ENCODE assay signal across 17 cellular contexts in the genomic region with DNA sequence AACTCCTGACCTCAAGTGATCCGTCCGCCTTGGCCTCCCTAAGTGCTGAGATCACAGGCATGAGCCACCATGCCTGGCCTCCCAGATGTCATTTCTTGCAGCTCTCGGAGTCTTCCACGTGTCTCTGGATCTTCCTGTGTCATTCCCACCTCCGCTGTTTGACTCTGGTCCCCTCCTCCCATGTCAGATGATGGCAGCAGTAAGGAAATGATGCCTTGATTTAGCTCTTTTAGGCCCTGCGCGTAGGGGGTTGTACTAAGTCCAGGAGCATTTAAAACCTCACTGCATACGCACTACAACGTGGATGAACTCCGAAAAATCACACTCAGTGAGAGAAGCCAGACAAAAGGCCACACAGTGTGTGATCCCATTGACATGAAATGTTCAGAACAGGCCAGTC.
"Had no signal": no experiment of that assay in that cellular context is flagged by ENCODE, and none has a peak within 500 bp of the region (broad histone marks: within the 10 kb centered on the region; RNA-seq: fewer than 3 reads in every experiment).

No MANE protein-coding gene starts in this region.

- H3K9me3 ChIP-seq: ascending aorta, esophagus muscularis mucosa, psoas muscle, right lobe of liver, tibial artery, vagina had no signal

- H3K36me3 Mint-ChIP-seq: activated naive CD4-positive, alpha-beta T cell treated with anti-CD3 and anti-CD28 coated beads, Interleukin-2, amount 10 ng/mL, durations not matched to agents 7 days and 5 days; natural killer cell had no signal

- H2AFZ ChIP-seq: hepatocyte had no signal

- ATAC-seq: natural killer cell, psoas muscle had no signal

- H3K4me3 Mint-ChIP-seq: activated CD4-positive, alpha-beta T cell treated with anti-CD3 and anti-CD28 coated beads, Interleukin-2, amount 10 ng/mL, durations not matched to agents 7 days and 5 days; activated naive CD4-positive, alpha-beta T cell treated with anti-CD3 and anti-CD28 coated beads, Interleukin-2, amount 10 ng/mL, durations not matched to agents 7 days and 5 days; natural killer cell had no signal

- H3K4me3 ChIP-seq: esophagus muscularis mucosa, hepatocyte, left ventricle myocardium inferior, psoas muscle, vagina had no signal

- H3K4me1 Mint-ChIP-seq: natural killer cell had no signal

- H3K9me3 Mint-ChIP-seq: activated naive CD4-positive, alpha-beta T cell treated with anti-CD3 and anti-CD28 coated beads, Interleukin-2, amount 10 ng/mL, durations not matched to agents 7 days and 5 days had no signal

- H3K36me3 ChIP-seq: ascending aorta, esophagus muscularis mucosa, left ventricle myocardium inferior, right lobe of liver, tibial artery, vagina had no signal

- H3K27ac ChIP-seq: psoas muscle had no signal

- H3K27me3 ChIP-seq: ascending aorta, esophagus muscularis mucosa, hepatocyte, right lobe of liver, tibial artery, vagina had no signal

- DNase-seq: activated CD4-positive, alpha-beta T cell treated with anti-CD3 and anti-CD28 coated beads, Interleukin-2, amount 10 ng/mL, durations not matched to agents 7 days and 5 days; activated CD4-positive, CD25-positive, alpha-beta regulatory T cell; activated naive CD4-positive, alpha-beta T cell treated with anti-CD3 and anti-CD28 coated beads, Interleukin-2, amount 10 ng/mL, durations not matched to agents 7 days and 5 days; left ventricle myocardium inferior; mesenchymal stem cell; natural killer cell; psoas muscle; right lobe of liver; stimulated activated CD4-positive, alpha-beta T cell treated with anti-CD3 and anti-CD28 coated beads, Interleukin-1b, Interleukin-23, amount 100 ng/mL, for 48 hours had no signal

- H3K4me1 ChIP-seq: psoas muscle had no signal

- H3K27ac Mint-ChIP-seq: activated CD4-positive, alpha-beta T cell treated with anti-CD3 and anti-CD28 coated beads, Interleukin-2, amount 10 ng/mL, durations not matched to agents 7 days and 5 days; activated naive CD4-positive, alpha-beta T cell treated with anti-CD3 and anti-CD28 coated beads, Interleukin-2, amount 10 ng/mL, durations not matched to agents 7 days and 5 days; natural killer cell had no signal

- FAIRE-seq: bronchial epithelial cell, keratinocyte, TTC549 had no signal

- H3K79me2 ChIP-seq: hepatocyte had no signal
